ENCODE assay signal across 1 cellular context in the genomic region with DNA sequence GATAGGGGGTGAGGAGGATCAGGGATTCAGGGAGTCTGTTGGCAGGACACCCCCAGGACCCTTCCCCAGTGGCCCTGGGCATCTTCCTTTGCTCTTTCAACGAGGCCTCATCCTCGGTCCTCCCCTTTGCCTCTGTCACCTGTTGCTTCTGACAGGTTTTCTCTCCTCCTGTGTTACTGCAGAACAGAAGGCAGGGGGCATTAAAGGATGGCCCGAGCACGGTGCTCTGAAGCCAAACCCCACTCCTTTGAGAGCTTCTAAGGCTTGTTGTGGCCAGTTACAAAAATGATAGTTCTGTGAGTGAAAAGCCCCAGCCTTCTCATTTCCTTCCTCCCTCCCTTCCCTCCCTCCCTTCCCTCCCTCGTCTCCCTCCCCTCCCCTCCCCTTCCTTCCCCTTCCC.
TF ChIP-seq lines count a peak whose summit lies in the region.

No MANE protein-coding gene starts in this region.

TF ChIP-seq in WTC11, 78 proteins besides CTCF, POLR2A, EP300 and RAD21:
- TF ChIP-seq, protein P1, sequence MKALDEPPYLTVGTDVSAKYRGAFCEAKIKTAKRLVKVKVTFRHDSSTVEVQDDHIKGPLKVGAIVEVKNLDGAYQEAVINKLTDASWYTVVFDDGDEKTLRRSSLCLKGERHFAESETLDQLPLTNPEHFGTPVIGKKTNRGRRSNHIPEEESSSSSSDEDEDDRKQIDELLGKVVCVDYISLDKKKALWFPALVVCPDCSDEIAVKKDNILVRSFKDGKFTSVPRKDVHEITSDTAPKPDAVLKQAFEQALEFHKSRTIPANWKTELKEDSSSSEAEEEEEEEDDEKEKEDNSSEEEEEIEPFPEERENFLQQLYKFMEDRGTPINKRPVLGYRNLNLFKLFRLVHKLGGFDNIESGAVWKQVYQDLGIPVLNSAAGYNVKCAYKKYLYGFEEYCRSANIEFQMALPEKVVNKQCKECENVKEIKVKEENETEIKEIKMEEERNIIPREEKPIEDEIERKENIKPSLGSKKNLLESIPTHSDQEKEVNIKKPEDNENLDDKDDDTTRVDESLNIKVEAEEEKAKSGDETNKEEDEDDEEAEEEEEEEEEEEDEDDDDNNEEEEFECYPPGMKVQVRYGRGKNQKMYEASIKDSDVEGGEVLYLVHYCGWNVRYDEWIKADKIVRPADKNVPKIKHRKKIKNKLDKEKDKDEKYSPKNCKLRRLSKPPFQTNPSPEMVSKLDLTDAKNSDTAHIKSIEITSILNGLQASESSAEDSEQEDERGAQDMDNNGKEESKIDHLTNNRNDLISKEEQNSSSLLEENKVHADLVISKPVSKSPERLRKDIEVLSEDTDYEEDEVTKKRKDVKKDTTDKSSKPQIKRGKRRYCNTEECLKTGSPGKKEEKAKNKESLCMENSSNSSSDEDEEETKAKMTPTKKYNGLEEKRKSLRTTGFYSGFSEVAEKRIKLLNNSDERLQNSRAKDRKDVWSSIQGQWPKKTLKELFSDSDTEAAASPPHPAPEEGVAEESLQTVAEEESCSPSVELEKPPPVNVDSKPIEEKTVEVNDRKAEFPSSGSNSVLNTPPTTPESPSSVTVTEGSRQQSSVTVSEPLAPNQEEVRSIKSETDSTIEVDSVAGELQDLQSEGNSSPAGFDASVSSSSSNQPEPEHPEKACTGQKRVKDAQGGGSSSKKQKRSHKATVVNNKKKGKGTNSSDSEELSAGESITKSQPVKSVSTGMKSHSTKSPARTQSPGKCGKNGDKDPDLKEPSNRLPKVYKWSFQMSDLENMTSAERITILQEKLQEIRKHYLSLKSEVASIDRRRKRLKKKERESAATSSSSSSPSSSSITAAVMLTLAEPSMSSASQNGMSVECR (CRISPR knock-in tag; IDR thresholded peaks at IDR 0.05; ENCODE audit: borderline replicate concordance), result no peak
TF ChIP-seq in WTC11: peak in this region for 0.
